ENCODE assay signal across 14 cellular contexts in genomic region chr14:21528381-21529348, GRCh38. TPM values are rescaled to one million over a fixed set of nuclear protein-coding genes. Genes with fewer than 3 reads are reported as not detected.
DNase-seq lines count a peak whose midpoint lies in the region; ATAC-seq and TF ChIP-seq lines count a peak whose summit lies in the region.
"Had no signal": no experiment of that assay in that cellular context is flagged by ENCODE, and none has a peak within 500 bp of the region (broad histone marks: within the 10 kb centered on the region; RNA-seq: fewer than 3 reads in every experiment).

No MANE protein-coding gene starts in this region.

- H3K36me3 ChIP-seq in WERI-Rb-1 (peaks cover 16% of the 10 kb centered on the region), aorta (ENCODE audit: control insufficient read depth in 1 of 2, insufficient read depth in 2 of 2, low read length in 1 of 2) (no peaks in the 10 kb centered on the region)
- H3K36me3 ChIP-seq: BLaER1 treated with 17β-estradiol and CSF1 and Interleukin-3, amounts not matched to agents 10 nM and 100 nM had no signal

- no peak overlapping the region for H2BK120ac ChIP-seq in H9 (ENCODE audit: low read depth, low read length, poor library complexity, severe bottlenecking)

- H3K27me3 ChIP-seq in H9 (ENCODE audit: insufficient read depth, low read length) (no peaks in the 10 kb centered on the region), WERI-Rb-1 (ENCODE audit: insufficient read depth, low read depth, severe bottlenecking) (no peaks in the 10 kb centered on the region), aorta (ENCODE audit: control insufficient read depth in 1 of 2, insufficient read depth in 2 of 2, low read length in 1 of 2) (no peaks in the 10 kb centered on the region)

- H3T11ph ChIP-seq in H9 (ENCODE audit: low read length), result no peak overlapping the region

- TF ChIP-seq CTCF in H9 (conservative IDR thresholded peaks at IDR 0.05) (no peak), WERI-Rb-1 (IDR thresholded peaks at IDR 0.05; ENCODE audit: low read depth, low read length) (no peak)

- no peak overlapping the region for H2BK20ac ChIP-seq in H9 (ENCODE audit: low read depth, low read length, poor library complexity, severe bottlenecking)

- H2AK5ac ChIP-seq in H9 (ENCODE audit: insufficient read length, low read length), result no peak overlapping the region

- H3K36me3 Mint-ChIP-seq in H9 (ENCODE audit: insufficient read depth in 1 of 3, low read depth in 3 of 3), result peaks cover 29 to 59% (median 39%) of the 10 kb centered on the region in 3 experiments

- no peaks in the 10 kb centered on the region for H3K79me1 ChIP-seq in H9 (ENCODE audit: insufficient read depth, low read depth, low read length, poor library complexity, severe bottlenecking)

- no peaks in the 10 kb centered on the region for H3K9me3 Mint-ChIP-seq in H9
- H3K9me3 Mint-ChIP-seq: stimulated activated naive CD8-positive, alpha-beta T cell treated with anti-CD3 and anti-CD28 coated beads, Interleukin-15, amount 100 ng/mL, for 72 hours had no signal

- no peak overlapping the region for H3K23ac ChIP-seq in H9 (ENCODE audit: insufficient read length, low read depth, low read length)

- H3K4me3 Mint-ChIP-seq in H9, result peak overlapping the region in 1 of 2 experiments; percentile 86; a peak in 3 of 5 replicates
- H3K4me3 Mint-ChIP-seq: stimulated activated naive CD8-positive, alpha-beta T cell treated with anti-CD3 and anti-CD28 coated beads, Interleukin-15, amount 100 ng/mL, for 72 hours had no signal

- no peak overlapping the region for H2BK15ac ChIP-seq in H9 (ENCODE audit: low read depth, low read length)

- ATAC-seq in GM18909 (IDR thresholded peaks at IDR 0.05; ENCODE audit: poor library complexity, unreplicated experiment) (no peak), aorta (ENCODE audit: low FRiP score) (no peak)
- ATAC-seq: right cardiac atrium; stimulated activated naive CD8-positive, alpha-beta T cell treated with anti-CD3 and anti-CD28 coated beads, Interleukin-15, amount 100 ng/mL, for 72 hours had no signal

- H3K56ac ChIP-seq in H9 (ENCODE audit: insufficient read length, low read depth, low read length), result no peak overlapping the region

- H3K4ac ChIP-seq in H9 (ENCODE audit: low read depth, low read length), result no peak overlapping the region

- H4K20me1 ChIP-seq in H9 (ENCODE audit: control insufficient read depth, insufficient read depth, insufficient read length), result no peaks in the 10 kb centered on the region
- H4K20me1 ChIP-seq: BLaER1 treated with 17β-estradiol and CSF1 and Interleukin-3, amounts not matched to agents 10 nM and 100 nM had no signal

- peaks cover 64% of the 10 kb centered on the region in 2 experiments for H3K4me1 Mint-ChIP-seq in H9

- DNase-seq in H9 (no peak), NCI-H2029 (lab: John Stamatoyannopoulos, UW) (peak; percentile 32), WERI-Rb-1 (no peak), left kidney (ENCODE audit: low read depth, low spot score) (peak; percentile 71), NCI-H524 (lab: John Stamatoyannopoulos, UW) (no peak), NAMALWA (ENCODE audit: low spot score) (no peak), aorta (no peak)
- DNase-seq: right cardiac atrium; stimulated activated naive CD8-positive, alpha-beta T cell treated with anti-CD3 and anti-CD28 coated beads, Interleukin-15, amount 100 ng/mL, for 72 hours; T-helper 1 cell had no signal

- no peaks in the 10 kb centered on the region for H3K9me3 ChIP-seq in H9 (ENCODE audit: control insufficient read depth, low read depth, low read length)
- no peaks in the 10 kb centered on the region for H3K9me3 ChIP-seq in WERI-Rb-1 (ENCODE audit: severe bottlenecking)
- H3K9me3 ChIP-seq in aorta (ENCODE audit: control insufficient read depth, low read length), result no peaks in the 10 kb centered on the region
- H3K9me3 ChIP-seq: BLaER1 treated with 17β-estradiol and CSF1 and Interleukin-3, amounts not matched to agents 10 nM and 100 nM had no signal

- no peak overlapping the region for H3K14ac ChIP-seq in H9 (ENCODE audit: insufficient read depth, low read length)

- H3K79me2 ChIP-seq in H9 (ENCODE audit: insufficient read depth, low read length), result peaks cover 25% of the 10 kb centered on the region; the same call in 1 of the 2 replicates

- no peak overlapping the region for H2BK12ac ChIP-seq in H9 (ENCODE audit: insufficient read length, low read depth, low read length)

- intact Hi-C loops in aorta (cut with DNase I), result no loop called here

- H3K27me3 Mint-ChIP-seq in H9 (ENCODE audit: low read depth), result no peaks in the 10 kb centered on the region
- H3K27me3 Mint-ChIP-seq: stimulated activated naive CD8-positive, alpha-beta T cell treated with anti-CD3 and anti-CD28 coated beads, Interleukin-15, amount 100 ng/mL, for 72 hours had no signal

- peaks cover 8% of the 10 kb centered on the region for H3K23me2 ChIP-seq in H9 (ENCODE audit: insufficient read length, low read depth, low read length, poor library complexity, severe bottlenecking)

- no CpG with 5 or more reads among the region's 4 CpGs for WGBS in H9 (ENCODE audit: extremely low coverage, insufficient read length, low lambda C conversion rate)
- WGBS in aorta, 2 donors, result 71 to 79% methylated on average over 4 of the region's 4 CpGs

- H3K18ac ChIP-seq in H9 (ENCODE audit: insufficient read length, low read depth, low read length), result no peak overlapping the region

- no peak overlapping the region for H3K9ac ChIP-seq in H9 (ENCODE audit: extremely low read depth, insufficient read length, low read length)
- H3K9ac ChIP-seq: BLaER1 treated with 17β-estradiol and CSF1 and Interleukin-3, amounts not matched to agents 10 nM and 100 nM had no signal

- H3K4me2 ChIP-seq in H9 (ENCODE audit: insufficient read depth, insufficient read length, low read length), result peak overlapping the region; percentile 21

- peak overlapping the region; percentile 97 to 100 (median 99) for H3K27ac Mint-ChIP-seq in H9
- H3K27ac Mint-ChIP-seq: stimulated activated naive CD8-positive, alpha-beta T cell treated with anti-CD3 and anti-CD28 coated beads, Interleukin-15, amount 100 ng/mL, for 72 hours had no signal

- H3K4me1 ChIP-seq in H9 (ENCODE audit: insufficient read depth, low read length), result peaks cover 6% of the 10 kb centered on the region; the same call in 1 of the 2 replicates
- H3K4me1 ChIP-seq in aorta (ENCODE audit: control insufficient read depth in 1 of 2, insufficient read depth in 2 of 2, low read length in 2 of 2), result no peaks in the 10 kb centered on the region

- H3K4me3 ChIP-seq in WERI-Rb-1 (ENCODE audit: low read depth, low read length) (no peak overlapping the region), aorta (ENCODE audit: low read length in 2 of 2) (no peak overlapping the region)
- H3K4me3 ChIP-seq: BLaER1 treated with 17β-estradiol and CSF1 and Interleukin-3, amounts not matched to agents 10 nM and 100 nM had no signal

- no peak overlapping the region for H2BK5ac ChIP-seq in H9 (ENCODE audit: insufficient read length, low read length)

- H4K91ac ChIP-seq in H9 (ENCODE audit: insufficient read length, low read depth, low read length), result no peak overlapping the region

- H3K27ac ChIP-seq in H9 (ENCODE audit: insufficient read length, low read depth, low read length), result peak overlapping the region; percentile 89
- peak overlapping the region; percentile 13 for H3K27ac ChIP-seq in WERI-Rb-1
- H3K27ac ChIP-seq in aorta (ENCODE audit: low read depth in 1 of 2, low read length in 2 of 2), result no peak overlapping the region
- H3K27ac ChIP-seq: BLaER1 treated with 17β-estradiol and CSF1 and Interleukin-3, amounts not matched to agents 10 nM and 100 nM had no signal

- no peak overlapping the region for H4K5ac ChIP-seq in H9 (ENCODE audit: insufficient read length, low read depth, low read length)

- no peak overlapping the region for H4K8ac ChIP-seq in H9 (replicated peaks; ENCODE audit: insufficient read length, low read depth, low read length)

- H2AFZ ChIP-seq in H9 (ENCODE audit: low read length), result no peak overlapping the region

RNA-seq across cellular contexts. Expression of gene SALL2, which starts 2.5 kb away (rescaled TPM):
- total RNA-seq in H9 (2021) (287 and 299 TPM in 2 replicates), aorta (10 to 100 TPM in 1 of 2 donors, 1 to 10 TPM in 1; 9.2 to 12.2 TPM)
- polyA plus RNA-seq in aorta, result 1 to 10 TPM; 4.1 to 7.0 TPM

RNA-seq across cellular contexts. Expression of gene METTL3, which starts 17.5 kb away (rescaled TPM):
- total RNA-seq in H9 (2021) (84.1 and 84.4 TPM in 2 replicates), aorta (10 to 100 TPM; 32.5 to 45.5 TPM)
- polyA plus RNA-seq in aorta, result 10 to 100 TPM in 1 of 2 donors, 1 to 10 TPM in 1; 8.6 to 48.4 TPM

RNA-seq across cellular contexts. Expression of gene OR10G3, which starts 51.2 kb away (rescaled TPM):
- total RNA-seq in H9 (2021) (not detected in 2 replicates), aorta (not detected)
- polyA plus RNA-seq in aorta, result under 1 TPM in 1 of 2 donors, not detected in 1; 0.63 TPM
- total RNA-seq: LHCN-M2, mononuclear cell, right cardiac atrium had no signal
- polyA plus RNA-seq: right cardiac atrium had no signal

RNA-seq across cellular contexts. Expression of gene TOX4, which starts 51.7 kb away (rescaled TPM):
- total RNA-seq in H9 (2021) (58.0 and 64.7 TPM in 2 replicates), aorta (10 to 100 TPM; 67.8 to 75.7 TPM)
- 10 to 100 TPM; 19.0 to 41.8 TPM for polyA plus RNA-seq in aorta

RNA-seq across cellular contexts. Expression of gene RAB2B, which starts 51.9 kb away (rescaled TPM):
- 26.2 and 27.9 TPM in 2 replicates for total RNA-seq in H9 (2021)
- total RNA-seq in aorta, result 10 to 100 TPM; 30.5 to 31.6 TPM
- 10 to 100 TPM in 1 of 2 donors, 1 to 10 TPM in 1; 8.6 to 21.7 TPM for polyA plus RNA-seq in aorta

Comparison
In these comparisons a context has a peak if more than half of its experiments do, and no peak if none do; other contexts are left out.
1. DNase-seq: peak in NCI-H2029 (single experiment) and left kidney (single experiment); none in H9 (single experiment), WERI-Rb-1 (single experiment), NCI-H524 (0 of 2), NAMALWA (single experiment) and aorta (0 of 2).
2. H3K27ac ChIP-seq: peak in H9 (single experiment) and WERI-Rb-1 (single experiment); none in aorta (0 of 2).
3. RNA of gene SALL2, which starts 2.5 kb away (total RNA-seq): 287 to 299 TPM in H9; 9.2 to 12.2 TPM in aorta; every median in the first group is over 10 times any median in the second.